In the genomic region with DNA sequence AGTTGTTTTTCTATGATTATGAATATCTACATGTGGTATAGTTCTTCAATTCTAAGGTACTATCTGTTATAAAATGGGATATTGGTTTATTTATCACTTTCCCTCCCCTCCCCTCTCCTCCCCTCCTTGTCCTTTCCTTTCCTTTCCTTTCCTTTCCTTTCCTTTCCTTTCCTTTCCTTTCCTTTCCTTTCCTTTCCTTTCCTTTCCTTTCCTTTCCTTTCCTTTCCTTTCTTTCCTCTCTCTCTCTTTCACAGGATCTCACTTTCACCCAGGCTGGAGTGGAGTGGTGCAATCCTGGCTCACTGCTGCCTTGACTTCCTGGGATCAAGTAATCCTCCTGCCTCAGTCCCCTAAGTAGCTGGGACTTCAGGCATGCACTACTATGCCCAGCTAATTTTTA, we compare ENCODE assay signal across 10 cellular contexts.
"Had no signal": no experiment of that assay in that cellular context is flagged by ENCODE, and none has a peak within 500 bp of the region (broad histone marks: within the 10 kb centered on the region; RNA-seq: fewer than 3 reads in every experiment).

No MANE protein-coding gene starts in this region.

- DNase-seq: GM23248, GOT3, H7, H9, HCEC 1CT, HFFc6 had no signal

- H3K4me3 Mint-ChIP-seq: H9, HFFc6 had no signal

- H3K9me3 Mint-ChIP-seq: H9, HFFc6 had no signal

- H3K27ac ChIP-seq: GM23248 had no signal

- H3K9ac ChIP-seq: GM23248 had no signal

- H3K9me3 ChIP-seq: HAP-1 had no signal

- H3K4me3 ChIP-seq: GM23248, HAP-1 had no signal

- ATAC-seq: HCT116 had no signal

- H3K27ac Mint-ChIP-seq: H9, HFFc6 had no signal

- H3K4me1 ChIP-seq: HAP-1 had no signal

- H2AFZ ChIP-seq: GM23248 had no signal

- FAIRE-seq: H1, H54 had no signal

- H3K36me3 ChIP-seq: HAP-1 had no signal
